10 cellular contexts compared by ENCODE assay signal in genomic region chr6:162898011-162898410, GRCh38.
"Had no signal": no experiment of that assay in that cellular context is flagged by ENCODE, and none has a peak within 500 bp of the region (broad histone marks: within the 10 kb centered on the region; RNA-seq: fewer than 3 reads in every experiment).

No MANE protein-coding gene starts in this region.

- H3K4me3 Mint-ChIP-seq: GM23338, H9, HFFc6 had no signal

- H3K9me3 ChIP-seq: HAP-1 had no signal

- DNase-seq: GM23248, GOT3, H7, H9, HCEC 1CT, HFFc6 had no signal

- FAIRE-seq: H1, H54 had no signal

- H3K27ac Mint-ChIP-seq: GM23338, HFFc6 had no signal

- H3K27ac ChIP-seq: GM23248 had no signal

- H3K36me3 ChIP-seq: HAP-1 had no signal

- H3K4me1 ChIP-seq: HAP-1 had no signal

- H3K4me3 ChIP-seq: GM23248, GM23338, HAP-1 had no signal

- H3K4me1 Mint-ChIP-seq: GM23338 had no signal

- H3K9me3 Mint-ChIP-seq: GM23338, H9, HFFc6 had no signal
